ENCODE assay signal across 12 cellular contexts in the genomic region with DNA sequence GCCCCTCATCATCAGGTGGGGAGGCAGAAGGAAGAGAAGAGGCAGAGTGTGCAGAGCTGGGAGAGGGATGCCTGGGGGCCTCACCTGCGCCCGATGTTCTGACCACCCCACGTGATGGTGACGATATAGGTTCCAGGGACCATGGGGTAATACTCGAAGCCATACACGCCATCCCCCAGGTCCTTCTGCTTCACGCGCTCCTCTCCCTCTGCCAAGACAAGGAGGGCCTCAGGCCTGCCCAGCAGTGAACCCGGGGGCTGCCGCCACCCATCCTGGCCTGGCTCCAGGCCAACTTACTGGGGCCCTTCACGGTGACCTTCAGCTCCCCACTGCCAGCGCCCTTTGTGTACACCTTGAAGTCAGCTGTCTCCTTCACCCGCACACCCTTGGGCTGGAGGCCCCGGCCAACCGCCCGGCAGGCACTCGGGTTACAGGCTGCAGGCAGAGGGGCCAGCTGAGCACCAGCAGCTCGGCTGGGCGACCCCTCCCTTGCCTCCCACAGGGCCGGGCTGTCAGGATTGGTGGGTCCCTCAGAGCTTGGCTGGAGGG. TPM values are rescaled to one million over a fixed set of nuclear protein-coding genes. Genes with fewer than 3 reads are reported as not detected.
DNase-seq lines count a peak whose midpoint lies in the region; ATAC-seq, FAIRE-seq and TF ChIP-seq lines count a peak whose summit lies in the region.
"Had no signal": no experiment of that assay in that cellular context is flagged by ENCODE, and none has a peak within 500 bp of the region (broad histone marks: within the 10 kb centered on the region; RNA-seq: fewer than 3 reads in every experiment).

No MANE protein-coding gene starts in this region.

- no peak overlapping the region for H3K4me2 ChIP-seq in GM12878 (ENCODE audit: control insufficient read depth, insufficient read depth)
- H3K4me2 ChIP-seq: GM23338 had no signal

- H3K27me3 Mint-ChIP-seq in IgD-negative memory B cell (no peaks in the 10 kb centered on the region), progenitor cell of endocrine pancreas (no peaks in the 10 kb centered on the region)
- H3K27me3 Mint-ChIP-seq: activated naive CD8-positive, alpha-beta T cell had no signal

- FAIRE-seq in GM12878 (lab: Jason Lieb, UNC) = no peak

- no peak overlapping the region for H3K27ac ChIP-seq in GM12878 (ENCODE audit: control insufficient read depth, insufficient read depth)
- H3K27ac ChIP-seq: VCaP had no signal

- H3K4me1 Mint-ChIP-seq in IgD-negative memory B cell (peaks cover 0 to 9% (median 4%) of the 10 kb centered on the region in 3 donors), progenitor cell of endocrine pancreas (ENCODE audit: low read depth) (peaks cover 2% of the 10 kb centered on the region)
- H3K4me1 Mint-ChIP-seq: GM23338 had no signal

- POLR2A ChIA-PET in GM12878 (lab: Charles Lee) = no interaction called here

- TF ChIP-seq POLR2A in GM12878 (IDR thresholded peaks at IDR 0.05; ENCODE audit: low read depth, low read length) = peak; percentile 28

- RAD21 ChIA-PET in GM12878 (lab: Charles Lee; ENCODE audit: unreplicated experiment) = no interaction called here

- no peaks in the 10 kb centered on the region; the same call in 2 of the 3 replicates for H3K9me3 ChIP-seq in GM12878 (replicated peaks; ENCODE audit: control insufficient read depth, insufficient read depth, low read length)

- peaks cover 6 to 44% of the 10 kb centered on the region in 2 experiments; a peak in 3 of 4 replicates for H3K36me3 ChIP-seq in GM12878 (ENCODE audit: control insufficient read depth in 2 of 2, insufficient read depth in 2 of 2, low read length in 1 of 2)

- DNase-seq in GM12878 (ENCODE audit: low read depth, low spot score) (no peak), progenitor cell of endocrine pancreas (ENCODE audit: low spot score, unreplicated experiment) (no peak)
- DNase-seq: cerebellar nuclear complex, GDM1, KBM-7, NCI-H1105 treated with DMSO at 0.1 percent for 48 hours had no signal

- intact Hi-C loops in GM12878 (cut with micrococcal nuclease; ENCODE audit: unreplicated experiment) = no loop called here

- peak overlapping the region; percentile 61 to 85 (median 70) for H3K27ac Mint-ChIP-seq in IgD-negative memory B cell
- H3K27ac Mint-ChIP-seq in progenitor cell of endocrine pancreas = peak overlapping the region; percentile 82
- H3K27ac Mint-ChIP-seq: activated naive CD8-positive, alpha-beta T cell; GM23338 had no signal

- BruUV-seq in GM12878 (replicated peaks; lab: Mats Ljungman, UMichigan) = no TSS peak

- ATAC-seq in GM12878 (no peak), GM19023 (IDR thresholded peaks at IDR 0.05; ENCODE audit: unreplicated experiment) (no peak), HG02970 (IDR thresholded peaks at IDR 0.05; ENCODE audit: low FRiP score, unreplicated experiment) (no peak)
- ATAC-seq: GM23338 had no signal

- in situ Hi-C loops in GM12878 (cut with MboI) = no loop called here

- TF ChIP-seq EP300 in GM12878 (IDR thresholded peaks at IDR 0.05; ENCODE audit: borderline replicate concordance in 1 of 2, control insufficient read depth in 1 of 2, low read depth in 2 of 2, low read length in 2 of 2) = no peak

- H3K4me3 Mint-ChIP-seq in IgD-negative memory B cell (peak overlapping the region in 1 of 4 donors; percentile 25), progenitor cell of endocrine pancreas (ENCODE audit: low read depth) (no peak overlapping the region)
- H3K4me3 Mint-ChIP-seq: activated naive CD8-positive, alpha-beta T cell; GM23338 had no signal

- no peak overlapping the region for H3K4me3 ChIP-seq in GM12878
- H3K4me3 ChIP-seq: GM23338 had no signal

- H2AFZ ChIP-seq in GM12878 (ENCODE audit: control insufficient read depth, low read depth, low read length) = no peak overlapping the region
- H2AFZ ChIP-seq: GM23338 had no signal

- CTCF ChIA-PET in GM12878 (lab: Yijun Ruan, JAX) = no interaction called here

- H3K9me3 Mint-ChIP-seq in IgD-negative memory B cell = no peaks in the 10 kb centered on the region
- no peaks in the 10 kb centered on the region for H3K9me3 Mint-ChIP-seq in progenitor cell of endocrine pancreas (ENCODE audit: low read depth)

- no peak overlapping the region for H3K9ac ChIP-seq in GM12878 (ENCODE audit: control insufficient read depth, insufficient read depth, low read length)

- TF ChIP-seq CTCF in GM12878 (IDR thresholded peaks at IDR 0.05 in 2 of 3, conservative IDR thresholded peaks at IDR 0.05 in 1 of 3; ENCODE audit: control insufficient read depth in 2 of 3, extremely low read depth in 1 of 3, insufficient read depth in 1 of 3, low read depth in 3 of 3, low read length in 3 of 3) = no peak
- TF ChIP-seq CTCF in progenitor cell of endocrine pancreas (IDR thresholded peaks at IDR 0.05; ENCODE audit: unreplicated experiment) = no peak

- SMC1A ChIA-PET in GM12878 (lab: Charles Lee; ENCODE audit: uncharacterized antibody, unreplicated experiment) = no interaction called here

- 67% methylated on average over 20 of the region's 20 CpGs for WGBS in GM12878 (ENCODE audit: insufficient coverage, insufficient replicate concordance, low lambda C conversion rate, missing lambda C conversion rate)

- H3K36me3 Mint-ChIP-seq in IgD-negative memory B cell (no peaks in the 10 kb centered on the region), progenitor cell of endocrine pancreas (ENCODE audit: insufficient read depth) (peaks cover 4% of the 10 kb centered on the region)
- H3K36me3 Mint-ChIP-seq: activated naive CD8-positive, alpha-beta T cell had no signal

- H3K79me2 ChIP-seq in GM12878 (ENCODE audit: control insufficient read depth, insufficient read depth, low read length) = peaks cover 25% of the 10 kb centered on the region

- no peaks in the 10 kb centered on the region for H4K20me1 ChIP-seq in GM12878 (ENCODE audit: control insufficient read depth, insufficient read depth)

- H3K27me3 ChIP-seq in GM12878 (replicated peaks in 1 of 2; ENCODE audit: control insufficient read depth in 2 of 2, insufficient read depth in 2 of 2, low read length in 1 of 2) = no peaks in the 10 kb centered on the region

- no peaks in the 10 kb centered on the region for H3K4me1 ChIP-seq in GM12878 (ENCODE audit: control insufficient read depth, insufficient read depth, low read length)

- TF ChIP-seq RAD21 in GM12878 (IDR thresholded peaks at IDR 0.05; ENCODE audit: insufficient read depth, low read depth, low read length) = no peak

RNA-seq across cellular contexts. Expression of gene FLNA, which starts 9.3 kb away (rescaled TPM):
- polyA plus RNA-seq in IgD-negative memory B cell (396 TPM), GM12878 (2011; rRNA removed) (22.1 and 56.9 TPM in 2 replicates), GM12878 (2014; fragmentation: Illumina TruSeq; extraction: Trizol) (52.0 and 174 TPM in 2 replicates), GM12878 (2014; fragmentation: Nextera tagmentation; extraction: Ambion mirVana) (10 to 100 TPM in 1 of 2 experiments, 1 to 10 TPM in 1; 5.1 to 30.6 TPM), GM12878 (2014; rRNA removed) (168 and 269 TPM in 2 replicates), GM12878 (2016; fragmentation: Nextera tagmentation; extraction: Ambion mirVana) (100 to 1,000 TPM; 344 to 347 TPM)
- total RNA-seq in GM12878 (2013; cell fraction: nucleolus; rRNA removed) = 217 and 245 TPM in 2 replicates
- total RNA-seq in GM12878 (2014; rRNA removed) (379 and 459 TPM in 2 replicates), GM12878 (2014; rRNA removed; fragmentation: Illumina TruSeq; extraction: Trizol) (128 and 137 TPM in 2 replicates), GM12878 (2021) (617 and 643 TPM in 2 replicates), progenitor cell of endocrine pancreas (765 and 777 TPM in 2 replicates)
- 75.8 TPM for polyA plus RNA-seq in GM12878 (2011; ENCODE audit: low read depth)
- 101 and 120 TPM in 2 replicates for polyA plus RNA-seq in GM12878 (2011; cell fraction: cytosol; rRNA removed)
- polyA plus RNA-seq in GM12878 (2011; cell fraction: nucleus; rRNA removed) = 466 and 752 TPM in 2 replicates
- polyA plus RNA-seq in GM12878 (2012) = 167 and 174 TPM in 2 replicates
- 385 and 416 TPM in 2 replicates for polyA minus RNA-seq in GM12878 (2011; rRNA and poly(A)+ RNA removed)
- 382 and 413 TPM in 2 replicates for polyA minus RNA-seq in GM12878 (2011; cell fraction: cytosol; rRNA and poly(A)+ RNA removed)
- polyA minus RNA-seq in GM12878 (2011; cell fraction: nucleus; rRNA and poly(A)+ RNA removed) = 154 and 358 TPM in 2 replicates

RNA-seq across cellular contexts. Expression of gene EMD, which starts 14.0 kb away (rescaled TPM):
- 32.4 TPM for polyA plus RNA-seq in IgD-negative memory B cell
- total RNA-seq in GM12878 (2013; cell fraction: nucleolus; rRNA removed) = 11.7 and 14.3 TPM in 2 replicates
- 13.1 and 16.0 TPM in 2 replicates for total RNA-seq in GM12878 (2014; rRNA removed)
- total RNA-seq in GM12878 (2014; rRNA removed; fragmentation: Illumina TruSeq; extraction: Trizol) = 26.7 and 27.1 TPM in 2 replicates
- total RNA-seq in GM12878 (2021) = 58.5 and 59.3 TPM in 2 replicates
- 18.8 TPM for polyA plus RNA-seq in GM12878 (2011; ENCODE audit: low read depth)
- 15.3 and 23.3 TPM in 2 replicates for polyA plus RNA-seq in GM12878 (2011; rRNA removed)
- polyA plus RNA-seq in GM12878 (2011; cell fraction: cytosol; rRNA removed) = 29.0 and 36.8 TPM in 2 replicates
- 49.6 and 51.9 TPM in 2 replicates for polyA plus RNA-seq in GM12878 (2011; cell fraction: nucleus; rRNA removed)
- 48.6 and 64.1 TPM in 2 replicates for polyA plus RNA-seq in GM12878 (2012)
- 63.8 and 83.3 TPM in 2 replicates for polyA plus RNA-seq in GM12878 (2014; fragmentation: Illumina TruSeq; extraction: Trizol)
- 1 to 10 TPM in 1 of 2 experiments, under 1 TPM in 1; 0.76 to 1.9 TPM for polyA plus RNA-seq in GM12878 (2014; fragmentation: Nextera tagmentation; extraction: Ambion mirVana)
- 63.9 TPM in 2 replicates for polyA plus RNA-seq in GM12878 (2014; rRNA removed)
- polyA plus RNA-seq in GM12878 (2016; fragmentation: Nextera tagmentation; extraction: Ambion mirVana) = 100 to 1,000 TPM in 1 of 2 experiments, 10 to 100 TPM in 1; 89.5 to 100 TPM
- 12.9 and 24.7 TPM in 2 replicates for polyA minus RNA-seq in GM12878 (2011; rRNA and poly(A)+ RNA removed)
- 14.8 and 18.7 TPM in 2 replicates for polyA minus RNA-seq in GM12878 (2011; cell fraction: cytosol; rRNA and poly(A)+ RNA removed)
- polyA minus RNA-seq in GM12878 (2011; cell fraction: nucleus; rRNA and poly(A)+ RNA removed) = 12.0 and 16.9 TPM in 2 replicates
- 42.5 and 45.9 TPM in 2 replicates for total RNA-seq in progenitor cell of endocrine pancreas

RNA-seq across cellular contexts. Expression of gene RPL10, which starts 33.1 kb away (rescaled TPM):
- 5,716 TPM for polyA plus RNA-seq in IgD-negative memory B cell
- 600 and 614 TPM in 2 replicates for total RNA-seq in GM12878 (2013; cell fraction: nucleolus; rRNA removed)
- total RNA-seq in GM12878 (2014; rRNA removed) = 4,925 and 4,997 TPM in 2 replicates
- total RNA-seq in GM12878 (2014; rRNA removed; fragmentation: Illumina TruSeq; extraction: Trizol) = 3,759 and 3,772 TPM in 2 replicates
- 4,064 and 4,152 TPM in 2 replicates for total RNA-seq in GM12878 (2021)
- polyA plus RNA-seq in GM12878 (2011; ENCODE audit: low read depth) = 5,001 TPM
- 2,618 and 3,504 TPM in 2 replicates for polyA plus RNA-seq in GM12878 (2011; rRNA removed)
- polyA plus RNA-seq in GM12878 (2011; cell fraction: cytosol; rRNA removed) = 4,504 and 6,793 TPM in 2 replicates
- 1,382 and 2,108 TPM in 2 replicates for polyA plus RNA-seq in GM12878 (2011; cell fraction: nucleus; rRNA removed)
- 6,434 and 6,606 TPM in 2 replicates for polyA plus RNA-seq in GM12878 (2012)
- polyA plus RNA-seq in GM12878 (2014; fragmentation: Illumina TruSeq; extraction: Trizol) = 6,343 and 6,987 TPM in 2 replicates
- 1,000 to 10,000 TPM; 5,383 to 7,222 TPM for polyA plus RNA-seq in GM12878 (2014; fragmentation: Nextera tagmentation; extraction: Ambion mirVana)
- polyA plus RNA-seq in GM12878 (2014; rRNA removed) = 6,238 and 6,871 TPM in 2 replicates
- 1,000 to 10,000 TPM; 1,938 to 2,032 TPM for polyA plus RNA-seq in GM12878 (2016; fragmentation: Nextera tagmentation; extraction: Ambion mirVana)
- polyA minus RNA-seq in GM12878 (2011; rRNA and poly(A)+ RNA removed) = 1,076 and 2,028 TPM in 2 replicates
- polyA minus RNA-seq in GM12878 (2011; cell fraction: cytosol; rRNA and poly(A)+ RNA removed) = 767 and 786 TPM in 2 replicates
- polyA minus RNA-seq in GM12878 (2011; cell fraction: nucleus; rRNA and poly(A)+ RNA removed) = 230 and 289 TPM in 2 replicates
- 2,364 and 2,443 TPM in 2 replicates for total RNA-seq in progenitor cell of endocrine pancreas

RNA-seq across cellular contexts. Expression of gene DNASE1L1, which starts 43.9 kb away (rescaled TPM):
- polyA plus RNA-seq in IgD-negative memory B cell (29.4 TPM), GM12878 (2011; rRNA removed) (3.1 and 4.4 TPM in 2 replicates), GM12878 (2014; fragmentation: Illumina TruSeq; extraction: Trizol) (4.1 and 6.7 TPM in 2 replicates), GM12878 (2014; fragmentation: Nextera tagmentation; extraction: Ambion mirVana) (under 1 TPM; 0.60 to 0.74 TPM), GM12878 (2014; rRNA removed) (20.0 and 22.7 TPM in 2 replicates), GM12878 (2016; fragmentation: Nextera tagmentation; extraction: Ambion mirVana) (10 to 100 TPM in 1 of 2 experiments, 1 to 10 TPM in 1; 6.9 to 10.9 TPM)
- total RNA-seq in GM12878 (2013; cell fraction: nucleolus; rRNA removed) = 7.5 and 8.3 TPM in 2 replicates
- total RNA-seq in GM12878 (2014; rRNA removed) (19.3 and 19.7 TPM in 2 replicates), GM12878 (2014; rRNA removed; fragmentation: Illumina TruSeq; extraction: Trizol) (6.4 and 7.3 TPM in 2 replicates), GM12878 (2021) (13.5 and 14.6 TPM in 2 replicates), progenitor cell of endocrine pancreas (12.7 and 14.3 TPM in 2 replicates)
- polyA plus RNA-seq in GM12878 (2011; ENCODE audit: low read depth) = 8.7 TPM
- polyA plus RNA-seq in GM12878 (2011; cell fraction: cytosol; rRNA removed) = 6.2 and 9.1 TPM in 2 replicates
- polyA plus RNA-seq in GM12878 (2011; cell fraction: nucleus; rRNA removed) = 9.8 and 11.9 TPM in 2 replicates
- 12.7 and 15.6 TPM in 2 replicates for polyA plus RNA-seq in GM12878 (2012)
- polyA minus RNA-seq in GM12878 (2011; rRNA and poly(A)+ RNA removed) = 3.6 and 4.6 TPM in 2 replicates
- 1.6 and 3.4 TPM in 2 replicates for polyA minus RNA-seq in GM12878 (2011; cell fraction: cytosol; rRNA and poly(A)+ RNA removed)
- 1.5 and 3.7 TPM in 2 replicates for polyA minus RNA-seq in GM12878 (2011; cell fraction: nucleus; rRNA and poly(A)+ RNA removed)

RNA-seq across cellular contexts. Expression of gene TAFAZZIN, which starts 46.2 kb away (rescaled TPM):
- polyA plus RNA-seq in IgD-negative memory B cell (51.3 TPM), GM12878 (2011; rRNA removed) (15.7 and 20.0 TPM in 2 replicates), GM12878 (2014; fragmentation: Illumina TruSeq; extraction: Trizol) (21.8 and 22.6 TPM in 2 replicates), GM12878 (2014; fragmentation: Nextera tagmentation; extraction: Ambion mirVana) (1 to 10 TPM in 1 of 2 experiments, under 1 TPM in 1; 0.71 to 1.4 TPM), GM12878 (2014; rRNA removed) (43.1 and 50.4 TPM in 2 replicates), GM12878 (2016; fragmentation: Nextera tagmentation; extraction: Ambion mirVana) (10 to 100 TPM; 25.0 to 31.6 TPM)
- 53.3 and 55.8 TPM in 2 replicates for total RNA-seq in GM12878 (2013; cell fraction: nucleolus; rRNA removed)
- total RNA-seq in GM12878 (2014; rRNA removed) (25.3 and 31.3 TPM in 2 replicates), GM12878 (2014; rRNA removed; fragmentation: Illumina TruSeq; extraction: Trizol) (14.2 and 15.3 TPM in 2 replicates), GM12878 (2021) (37.0 and 39.2 TPM in 2 replicates), progenitor cell of endocrine pancreas (34.5 and 38.4 TPM in 2 replicates)
- polyA plus RNA-seq in GM12878 (2011; ENCODE audit: low read depth) = 19.4 TPM
- 27.0 and 29.1 TPM in 2 replicates for polyA plus RNA-seq in GM12878 (2011; cell fraction: cytosol; rRNA removed)
- 183 and 209 TPM in 2 replicates for polyA plus RNA-seq in GM12878 (2011; cell fraction: nucleus; rRNA removed)
- 30.8 and 43.7 TPM in 2 replicates for polyA plus RNA-seq in GM12878 (2012)
- polyA minus RNA-seq in GM12878 (2011; rRNA and poly(A)+ RNA removed) = 9.9 and 12.2 TPM in 2 replicates
- polyA minus RNA-seq in GM12878 (2011; cell fraction: cytosol; rRNA and poly(A)+ RNA removed) = 9.1 and 10.7 TPM in 2 replicates
- polyA minus RNA-seq in GM12878 (2011; cell fraction: nucleus; rRNA and poly(A)+ RNA removed) = 26.0 and 36.0 TPM in 2 replicates
